In genomic region chr2:67840460-67841068, GRCh38 we compare ENCODE assay signal across 8 cellular contexts.
DNase-seq lines count a peak whose midpoint lies in the region; ATAC-seq and TF ChIP-seq lines count a peak whose summit lies in the region.

No MANE protein-coding gene starts in this region.

- DNase-seq in NCI-H69 (lab: John Stamatoyannopoulos, UW), result peak; percentile 67
- peak; percentile 81 for DNase-seq in astrocyte of the hippocampus (ENCODE audit: low read depth, low spot score)
- peak in 32 of 51 donors; percentile 1 to 56 (median 21) for DNase-seq in hypothalamus (lab: John Stamatoyannopoulos, UW)
- DNase-seq in gastrocnemius medialis, result peak; percentile 30 to 35
- no peak for DNase-seq in activated effector memory CD4-positive, alpha-beta T cell treated with Interleukin-2 at 50 U/mL for 16 hours

- ATAC-seq in GM18868 (IDR thresholded peaks at IDR 0.05; ENCODE audit: unreplicated experiment), result peak; percentile 94
- ATAC-seq in HG03378 (IDR thresholded peaks at IDR 0.05; ENCODE audit: unreplicated experiment), result peak; percentile 58
- peak; percentile 79 to 85 for ATAC-seq in gastrocnemius medialis

- in situ Hi-C loops in gastrocnemius medialis (cut with MboI; ENCODE audit: low sequenced_read_pairs in 4 of 4), result loop anchor here in 3 of 4 donors (10.0 to 25.0 kb wide), 2 partner anchors 1253 to 1406 kb away; partner anchors contain the start of gene MEIS1 (in 2 of the 3)

- H3K27ac ChIP-seq in C4-2B (no peak overlapping the region), gastrocnemius medialis (no peak overlapping the region)

- TF ChIP-seq CTCF in C4-2B (conservative IDR thresholded peaks at IDR 0.05), result peak; percentile 86
- TF ChIP-seq CTCF in gastrocnemius medialis (IDR thresholded peaks at IDR 0.05 in 4 of 5, conservative IDR thresholded peaks at IDR 0.05 in 1 of 5), result peak; percentile 61 to 80 (median 69)

- no peak for TF ChIP-seq POLR2A in gastrocnemius medialis (IDR thresholded peaks at IDR 0.05)

- no peak overlapping the region for H3K4me3 ChIP-seq in gastrocnemius medialis

- H3K27me3 ChIP-seq in gastrocnemius medialis, result no peaks in the 10 kb centered on the region

- peaks cover 0 to under 1% of the 10 kb centered on the region in 2 donors for H3K4me1 ChIP-seq in gastrocnemius medialis

- no peaks in the 10 kb centered on the region for H3K9me3 ChIP-seq in gastrocnemius medialis

- H3K36me3 ChIP-seq in gastrocnemius medialis, result no peaks in the 10 kb centered on the region

- intact Hi-C loops in gastrocnemius medialis (cut with DNase I; ENCODE audit: low total_unique reads), result loop anchor here (1.0 to 10.0 kb wide), 6 partner anchors 166 to 1816 kb away; partner anchors contain the start of gene ETAA1
